17 cellular contexts compared by ENCODE assay signal in the genomic region with DNA sequence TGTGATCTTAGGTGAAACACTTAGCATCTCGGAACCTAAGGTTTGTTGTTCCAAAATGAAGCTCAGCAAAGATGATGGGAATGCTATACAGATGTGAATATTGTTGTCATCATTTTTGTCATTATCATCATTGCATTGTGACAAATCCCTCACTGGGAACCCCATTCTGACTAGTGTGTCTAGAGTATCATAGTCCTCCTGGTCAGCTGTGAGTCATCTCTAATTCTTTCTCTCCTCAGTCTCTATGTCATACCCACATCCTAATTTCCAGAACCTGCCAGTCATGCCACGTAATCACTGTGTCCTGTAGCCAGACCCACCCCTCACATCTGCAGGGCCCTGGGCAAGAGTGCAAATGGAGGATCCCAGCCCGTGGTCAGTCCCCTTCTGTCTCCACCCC.
A peak's percentile ranks its signal among the peaks of the same experiment; 100 is the strongest.
DNase-seq lines count a peak whose midpoint lies in the region; ATAC-seq, FAIRE-seq and TF ChIP-seq lines count a peak whose summit lies in the region.
"Had no signal": no experiment of that assay in that cellular context is flagged by ENCODE, and none has a peak within 500 bp of the region (broad histone marks: within the 10 kb centered on the region; RNA-seq: fewer than 3 reads in every experiment).

No MANE protein-coding gene starts in this region.

- peaks cover 4% of the 10 kb centered on the region for H3K4me1 Mint-ChIP-seq in astrocyte (ENCODE audit: low read depth, unreplicated experiment)

- no peaks in the 10 kb centered on the region for H3K9me3 ChIP-seq in GM23248 (ENCODE audit: low read depth)
- no peaks in the 10 kb centered on the region for H3K9me3 ChIP-seq in astrocyte (ENCODE audit: insufficient read depth, low read depth, low read length)
- no peaks in the 10 kb centered on the region for H3K9me3 ChIP-seq in kidney (ENCODE audit: control insufficient read depth in 1 of 2, low read length in 2 of 2)
- H3K9me3 ChIP-seq: BLaER1, SJCRH30 had no signal

- H3K36me3 ChIP-seq in GM23248 (ENCODE audit: low read depth), result no peaks in the 10 kb centered on the region
- H3K36me3 ChIP-seq in astrocyte (ENCODE audit: insufficient read depth, low read length), result no peaks in the 10 kb centered on the region
- H3K36me3 ChIP-seq in mesendoderm (ENCODE audit: control insufficient read depth, insufficient read depth, low read length), result no peaks in the 10 kb centered on the region
- no peaks in the 10 kb centered on the region for H3K36me3 ChIP-seq in kidney (ENCODE audit: control insufficient read depth in 1 of 2, insufficient read depth in 2 of 2, low read length in 2 of 2)
- H3K36me3 ChIP-seq: BLaER1, SJCRH30 had no signal

- no peak overlapping the region for H4K8ac ChIP-seq in mesendoderm (ENCODE audit: low read depth, low read length)

- no peak overlapping the region for H2BK120ac ChIP-seq in mesendoderm (ENCODE audit: low read depth, low read length)

- H2BK15ac ChIP-seq in mesendoderm (replicated peaks; ENCODE audit: low read depth), result no peak overlapping the region

- no peak overlapping the region for H3K4ac ChIP-seq in mesendoderm (ENCODE audit: low read depth, low read length)

- H3K23ac ChIP-seq in mesendoderm (ENCODE audit: low read length), result no peak overlapping the region

- H2BK5ac ChIP-seq in mesendoderm (ENCODE audit: low read length), result no peak overlapping the region

- 58 to 62% methylated on average over 3 of the region's 3 CpGs for WGBS in GM23248 (ENCODE audit: low coverage in 1 of 2, low lambda C conversion rate in 2 of 2, missing lambda C conversion rate in 2 of 2), 2 experiments
- no CpG with 5 or more reads among the region's 3 CpGs for whole genome bisulfite sequencing in mesendoderm (ENCODE audit: extremely low coverage, insufficient coverage, low lambda C conversion rate)

- no peak for ATAC-seq in HG02759 (IDR thresholded peaks at IDR 0.05; ENCODE audit: unreplicated experiment)

- H3K4me3 ChIP-seq in AG10803 (ENCODE audit: low read length) (no peak overlapping the region), GM23248 (no peak overlapping the region), astrocyte (ENCODE audit: insufficient read depth, low read depth, low read length) (no peak overlapping the region), mesendoderm (ENCODE audit: low read length) (no peak overlapping the region), kidney (ENCODE audit: low read length in 2 of 2) (no peak overlapping the region)
- H3K4me3 ChIP-seq: BLaER1, SJCRH30 had no signal

- no peak overlapping the region for H3K4me2 ChIP-seq in GM23248 (ENCODE audit: unreplicated experiment)
- H3K4me2 ChIP-seq in astrocyte (ENCODE audit: low read length), result no peak overlapping the region
- H3K4me2 ChIP-seq in mesendoderm (ENCODE audit: low read length), result no peak overlapping the region
- H3K4me2 ChIP-seq: BLaER1, KMS-11 had no signal

- in situ Hi-C loops in GM23248 (cut with MboI), result no loop called here

- H3K36me3 Mint-ChIP-seq in astrocyte (ENCODE audit: low read depth, unreplicated experiment), result peaks cover 4% of the 10 kb centered on the region

- H3K27ac ChIP-seq in GM23248 (no peak overlapping the region), astrocyte (ENCODE audit: low read depth, low read length) (peak overlapping the region; percentile 44), mesendoderm (ENCODE audit: low read depth, low read length) (no peak overlapping the region), kidney (ENCODE audit: low read depth in 2 of 2, low read length in 2 of 2) (no peak overlapping the region)
- H3K27ac ChIP-seq: BLaER1, HL-60, KMS-11, SJCRH30 had no signal

- H4K20me1 ChIP-seq in GM23248 (ENCODE audit: insufficient read depth) (no peaks in the 10 kb centered on the region), astrocyte (ENCODE audit: insufficient read depth, low read length) (no peaks in the 10 kb centered on the region)
- H4K20me1 ChIP-seq: BLaER1 had no signal

- no peak overlapping the region for H3K4me3 Mint-ChIP-seq in astrocyte (ENCODE audit: unreplicated experiment)

- H3K9ac ChIP-seq in GM23248 (no peak overlapping the region), astrocyte (ENCODE audit: low read length) (no peak overlapping the region), mesendoderm (ENCODE audit: low read length) (no peak overlapping the region), kidney (ENCODE audit: low read length in 2 of 2) (no peak overlapping the region)
- H3K9ac ChIP-seq: BLaER1, KMS-11 had no signal

- H3K56ac ChIP-seq in mesendoderm (ENCODE audit: low read length), result no peak overlapping the region

- H3K27me3 ChIP-seq in GM23248 (replicated peaks; ENCODE audit: insufficient read depth) (no peaks in the 10 kb centered on the region), astrocyte (ENCODE audit: insufficient read depth, low read length) (no peaks in the 10 kb centered on the region), mesendoderm (ENCODE audit: insufficient read depth, low read length, poor library complexity) (no peaks in the 10 kb centered on the region)
- H3K27me3 ChIP-seq: BLaER1, SJCRH30 had no signal

- FAIRE-seq in astrocyte (lab: Jason Lieb, UNC), result no peak
- no peak for FAIRE-seq in kidney (lab: Jason Lieb, UNC)

- H3K27ac Mint-ChIP-seq in astrocyte (ENCODE audit: unreplicated experiment), result no peak overlapping the region

- H2AK5ac ChIP-seq in mesendoderm (ENCODE audit: low read length), result peak overlapping the region; percentile 68

- TF ChIP-seq CTCF in AG10803 (conservative IDR thresholded peaks at IDR 0.05; ENCODE audit: low read length), result no peak
- no peak for TF ChIP-seq CTCF in astrocyte (IDR thresholded peaks at IDR 0.05; ENCODE audit: insufficient read depth, low read depth, low read length)
- TF ChIP-seq CTCF in kidney (IDR thresholded peaks at IDR 0.05; ENCODE audit: borderline replicate concordance, extremely low read depth, insufficient read depth), result no peak

- H3K79me2 ChIP-seq in GM23248 (ENCODE audit: insufficient read depth), result no peaks in the 10 kb centered on the region
- no peaks in the 10 kb centered on the region for H3K79me2 ChIP-seq in astrocyte (ENCODE audit: insufficient read depth, low read length)
- no peaks in the 10 kb centered on the region for H3K79me2 ChIP-seq in mesendoderm (ENCODE audit: control insufficient read depth, insufficient read depth, low read length)

- H2AFZ ChIP-seq in GM23248 (no peak overlapping the region), astrocyte (ENCODE audit: low read depth, low read length) (no peak overlapping the region)

- DNase-seq in AG10803 (ENCODE audit: low read depth) (peak; percentile 33), GM23248 (peak; percentile 57), astrocyte (ENCODE audit: low read depth) (peak; percentile 71), mesendoderm (no peak), NCI-H1694 (lab: John Stamatoyannopoulos, UW) (no peak), kidney (no peak)
- DNase-seq: ACHN, MM.1S, NCI-H2029, NCI-H510A, RPMI8226, SJCRH30, SW 1271 had no signal

- H3F3A ChIP-seq in GM23248 (ENCODE audit: insufficient read depth), result no peaks in the 10 kb centered on the region

- intact Hi-C loops in kidney (cut with DNase I), result no loop called here

- H3K4me1 ChIP-seq in GM23248 (ENCODE audit: insufficient read depth) (no peaks in the 10 kb centered on the region), astrocyte (ENCODE audit: insufficient read depth, low read length) (peaks cover 5% of the 10 kb centered on the region), mesendoderm (ENCODE audit: control insufficient read depth, low read depth, low read length) (peaks cover 4% of the 10 kb centered on the region), kidney (ENCODE audit: control insufficient read depth in 1 of 2, insufficient read depth in 1 of 2, low read depth in 1 of 2, low read length in 2 of 2) (no peaks in the 10 kb centered on the region)
- H3K4me1 ChIP-seq: SJCRH30 had no signal

- no peak overlapping the region for H4K5ac ChIP-seq in mesendoderm (ENCODE audit: low read length)

- H3K9me3 Mint-ChIP-seq in astrocyte (ENCODE audit: unreplicated experiment), result peaks cover 9% of the 10 kb centered on the region

- H3K79me1 ChIP-seq in mesendoderm (ENCODE audit: low read length), result no peaks in the 10 kb centered on the region

- H3K18ac ChIP-seq in mesendoderm (ENCODE audit: low read length), result no peak overlapping the region

- H3K9me2 ChIP-seq in GM23248 (ENCODE audit: insufficient read depth), result no peaks in the 10 kb centered on the region

- H3K27me3 Mint-ChIP-seq in astrocyte (ENCODE audit: low read depth, unreplicated experiment), result peaks cover 9% of the 10 kb centered on the region

Comparison
In these comparisons a context has a peak if more than half of its experiments do, and no peak if none do; other contexts are left out.
1. DNase-seq: peak in AG10803 (single experiment), GM23248 (single experiment) and astrocyte (single experiment); none in mesendoderm (single experiment), NCI-H1694 (single experiment) and kidney (single experiment).